Comparison of ENCODE assay signal across 1 cellular context in genomic region chr2:164824865-164825264, GRCh38.
TF ChIP-seq lines count a peak whose summit lies in the region.

No MANE protein-coding gene starts in this region.

TF ChIP-seq in SK-N-SH, 30 proteins besides CTCF, POLR2A, EP300 and RAD21 (continued from another document):
- TF ChIP-seq, protein P1, sequence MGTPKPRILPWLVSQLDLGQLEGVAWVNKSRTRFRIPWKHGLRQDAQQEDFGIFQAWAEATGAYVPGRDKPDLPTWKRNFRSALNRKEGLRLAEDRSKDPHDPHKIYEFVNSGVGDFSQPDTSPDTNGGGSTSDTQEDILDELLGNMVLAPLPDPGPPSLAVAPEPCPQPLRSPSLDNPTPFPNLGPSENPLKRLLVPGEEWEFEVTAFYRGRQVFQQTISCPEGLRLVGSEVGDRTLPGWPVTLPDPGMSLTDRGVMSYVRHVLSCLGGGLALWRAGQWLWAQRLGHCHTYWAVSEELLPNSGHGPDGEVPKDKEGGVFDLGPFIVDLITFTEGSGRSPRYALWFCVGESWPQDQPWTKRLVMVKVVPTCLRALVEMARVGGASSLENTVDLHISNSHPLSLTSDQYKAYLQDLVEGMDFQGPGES (IDR thresholded peaks at IDR 0.05; ENCODE audit: low read depth, low read length), result no peak
- TF ChIP-seq NRF1 (IDR thresholded peaks at IDR 0.05; ENCODE audit: low read depth, low read length) (no peak), RCOR1 (IDR thresholded peaks at IDR 0.05; ENCODE audit: low read length) (peak; percentile 63; the same call in 1 of the 2 replicates)
